In genomic region chr19:1811942-1812425, GRCh38 we compare ENCODE assay signal across 8 cellular contexts. TPM values are rescaled to one million over a fixed set of nuclear protein-coding genes. Genes with fewer than 3 reads are reported as not detected.
DNase-seq lines count a peak whose midpoint lies in the region; ATAC-seq lines count a peak whose summit lies in the region.

Gene ATP8B3 (minus strand): TSS chr19:1812276. CDS start chr19:1811736, 540 bp downstream.

- H3K9me3 ChIP-seq in iPS-18c (ENCODE audit: control insufficient read depth, insufficient read depth, low read length): no peaks in the 10 kb centered on the region

- peaks cover 9 to 14% of the 10 kb centered on the region in 2 donors for H3K36me3 Mint-ChIP-seq in stimulated activated naive B cell treated with anti-CD40 and anti-IgM and Interleukin-4, amounts not matched to agents 10 μg/mL and 1 μg/mL and 100 μg/mL, for 72 hours

- H3K4me3 Mint-ChIP-seq in stimulated activated naive B cell treated with anti-CD40 and anti-IgM and Interleukin-4, amounts not matched to agents 10 μg/mL and 1 μg/mL and 100 μg/mL, for 72 hours: peak within 1 kb of the TSS; percentile 85 to 92

- no peak for DNase-seq in A172 (ENCODE audit: low spot score)
- peak; percentile 57 for DNase-seq in activated gamma-delta T cell treated with anti-CD3 and anti-CD28 coated beads, Interleukin-2, amount 50 U/mL, for 16 hours (ENCODE audit: low read depth)
- no peak for DNase-seq in stimulated activated naive B cell treated with anti-CD40 and anti-IgM and Interleukin-4, amounts not matched to agents 10 μg/mL and 1 μg/mL and 100 μg/mL, for 72 hours
- DNase-seq in Ammon's horn (ENCODE audit: low spot score): no peak
- DNase-seq in NK-92 (lab: John Stamatoyannopoulos, UW; ENCODE audit: unreplicated experiment): no peak

- ATAC-seq in GM18511 (IDR thresholded peaks at IDR 0.05; ENCODE audit: unreplicated experiment): peak; percentile 14
- ATAC-seq in HG03457 (IDR thresholded peaks at IDR 0.05; ENCODE audit: unreplicated experiment): peak; percentile 9
- peak; percentile 14 to 19 for ATAC-seq in stimulated activated naive B cell treated with anti-CD40 and anti-IgM and Interleukin-4, amounts not matched to agents 10 μg/mL and 1 μg/mL and 100 μg/mL, for 72 hours (replicated peaks)

- H3K4me3 ChIP-seq in iPS-18c (ENCODE audit: insufficient read depth, low read depth, low read length): peak within 1 kb of the TSS; percentile 65

- H3K27me3 Mint-ChIP-seq in stimulated activated naive B cell treated with anti-CD40 and anti-IgM and Interleukin-4, amounts not matched to agents 10 μg/mL and 1 μg/mL and 100 μg/mL, for 72 hours: no peaks in the 10 kb centered on the region

- H3K9me3 Mint-ChIP-seq in stimulated activated naive B cell treated with anti-CD40 and anti-IgM and Interleukin-4, amounts not matched to agents 10 μg/mL and 1 μg/mL and 100 μg/mL, for 72 hours: no peaks in the 10 kb centered on the region

- H3K27ac Mint-ChIP-seq in stimulated activated naive B cell treated with anti-CD40 and anti-IgM and Interleukin-4, amounts not matched to agents 10 μg/mL and 1 μg/mL and 100 μg/mL, for 72 hours: peak within 1 kb of the TSS; percentile 70

- H3K4me1 Mint-ChIP-seq in stimulated activated naive B cell treated with anti-CD40 and anti-IgM and Interleukin-4, amounts not matched to agents 10 μg/mL and 1 μg/mL and 100 μg/mL, for 72 hours: peaks cover 17 to 18% of the 10 kb centered on the region in 2 donors

RNA-seq across cellular contexts. Expression of gene ATP8B3, which starts in this region (rescaled TPM):
- total RNA-seq in A172 (2014; rRNA removed; shearing (Covaris generic)): 8.6 and 12.4 TPM in 2 replicates
